Comparison of ENCODE assay signal across 13 cellular contexts in genomic region chr20:53208110-53208908, GRCh38.
DNase-seq lines count a peak whose midpoint lies in the region; ATAC-seq and TF ChIP-seq lines count a peak whose summit lies in the region.
"Had no signal": no experiment of that assay in that cellular context is flagged by ENCODE, and none has a peak within 500 bp of the region (broad histone marks: within the 10 kb centered on the region; RNA-seq: fewer than 3 reads in every experiment).

No MANE protein-coding gene starts in this region.

- peaks cover 9% of the 10 kb centered on the region for H3K27me3 Mint-ChIP-seq in Caco-2 (ENCODE audit: insufficient read depth, unreplicated experiment)

- no TSS peak for BruUV-seq in Caco-2 (replicated peaks; lab: Mats Ljungman, UMichigan)

- WGBS in heart right ventricle, 2 donors: 80 to 81% methylated on average over 12 of the region's 12 CpGs

- no peak overlapping the region for H3K4me3 Mint-ChIP-seq in Caco-2 (ENCODE audit: unreplicated experiment)
- H3K4me3 Mint-ChIP-seq: natural killer cell had no signal

- no peaks in the 10 kb centered on the region for H3K4me1 ChIP-seq in Caco-2
- no peaks in the 10 kb centered on the region for H3K4me1 ChIP-seq in heart right ventricle
- H3K4me1 ChIP-seq: upper lobe of left lung had no signal

- no peak overlapping the region for H3K27ac ChIP-seq in heart right ventricle
- H3K27ac ChIP-seq: dorsolateral prefrontal cortex, upper lobe of left lung had no signal

- H3K36me3 ChIP-seq in Caco-2 (ENCODE audit: control insufficient read depth, insufficient read depth, low read length) (no peaks in the 10 kb centered on the region), heart right ventricle (no peaks in the 10 kb centered on the region)
- H3K36me3 ChIP-seq: upper lobe of left lung had no signal

- in situ Hi-C loops in KBM-7 (cut with MboI; ENCODE audit: low pct_unique_long_range_greater_than_20kb, low sequenced_read_pairs): no loop called here

- H3K4me1 Mint-ChIP-seq in Caco-2 (ENCODE audit: low read depth, unreplicated experiment): no peaks in the 10 kb centered on the region
- H3K4me1 Mint-ChIP-seq: natural killer cell had no signal

- H3K9me3 ChIP-seq in Caco-2 (no peaks in the 10 kb centered on the region), heart right ventricle (no peaks in the 10 kb centered on the region)
- H3K9me3 ChIP-seq: upper lobe of left lung had no signal

- CTCF ChIA-PET in Caco-2 (lab: Charles Lee): interaction anchor here (0.7 to 1.3 kb wide), 3 partner anchors 10 to 339 kb away, joined by 3 to 4 read pairs (median 4); no protein-coding TSS in a partner anchor

- H3K4me3 ChIP-seq in Caco-2 (ENCODE audit: low read depth, low read length): no peak overlapping the region
- H3K4me3 ChIP-seq in fibroblast of villous mesenchyme (ENCODE audit: low read depth, low read length): no peak overlapping the region
- H3K4me3 ChIP-seq in heart right ventricle: no peak overlapping the region
- H3K4me3 ChIP-seq: dorsolateral prefrontal cortex, upper lobe of left lung had no signal

- no peak for ATAC-seq in heart right ventricle
- ATAC-seq: Right ventricle myocardium inferior had no signal

- peak; percentile 10 to 44 for TF ChIP-seq CTCF in Caco-2 (IDR thresholded peaks at IDR 0.05; ENCODE audit: insufficient read depth in 1 of 2, low read depth in 1 of 2, low read length in 1 of 2, severe bottlenecking in 1 of 2, unreplicated experiment in 1 of 2)
- peak; percentile 13 for TF ChIP-seq CTCF in fibroblast of villous mesenchyme (IDR thresholded peaks at IDR 0.05; ENCODE audit: insufficient read depth, low read depth, low read length)
- TF ChIP-seq CTCF in heart right ventricle (IDR thresholded peaks at IDR 0.05): no peak

- intact Hi-C loops in Caco-2 (cut with micrococcal nuclease; ENCODE audit: unreplicated experiment): no loop called here
- intact Hi-C loops in heart right ventricle (cut with DNase I): no loop called here

- no peak overlapping the region for H3K27ac Mint-ChIP-seq in Caco-2 (ENCODE audit: unreplicated experiment)
- H3K27ac Mint-ChIP-seq: natural killer cell had no signal

- POLR2A ChIA-PET in Caco-2 (lab: Charles Lee): no interaction called here

- DNase-seq in Caco-2 (peak in 1 of 2 experiments; percentile 21), KBM-7 (peak; percentile 3), fibroblast of villous mesenchyme (ENCODE audit: low read depth) (no peak), epidermal melanocyte (ENCODE audit: insufficient read length, low spot score) (no peak), DMS53 (lab: John Stamatoyannopoulos, UW) (no peak), heart right ventricle (no peak)
- DNase-seq in activated CD4-positive, alpha-beta T cell treated with anti-CD3 and anti-CD28 coated beads, Interleukin-2, amount 50 U/mL, for 4 hours: peak; percentile 14 to 19
- DNase-seq in activated CD4-positive, CD25-positive, alpha-beta regulatory T cell treated with anti-CD3 and anti-CD28 coated beads, Interleukin-2, amount 50 U/mL, for 72 hours: no peak
- DNase-seq: dorsolateral prefrontal cortex, natural killer cell, NCI-H1436, upper lobe of left lung had no signal

- no peaks in the 10 kb centered on the region for H3K36me3 Mint-ChIP-seq in Caco-2 (ENCODE audit: insufficient read depth, unreplicated experiment)
- H3K36me3 Mint-ChIP-seq: natural killer cell had no signal

- no peaks in the 10 kb centered on the region; the same call in 1 of the 2 replicates for H3K27me3 ChIP-seq in Caco-2 (replicated peaks; ENCODE audit: control insufficient read depth, insufficient read depth, low read length)
- H3K27me3 ChIP-seq in heart right ventricle: no peaks in the 10 kb centered on the region
- H3K27me3 ChIP-seq: upper lobe of left lung had no signal

- H3K9me3 Mint-ChIP-seq in Caco-2 (ENCODE audit: unreplicated experiment): no peaks in the 10 kb centered on the region
- H3K9me3 Mint-ChIP-seq: natural killer cell had no signal

Comparison
In these comparisons a context has a peak if more than half of its experiments do, and no peak if none do; other contexts are left out.
1. DNase-seq: peak in KBM-7 (single experiment) and activated CD4-positive, alpha-beta T cell treated with anti-CD3 and anti-CD28 coated beads, Interleukin-2, amount 50 U/mL, for 4 hours (2 of 2); none in fibroblast of villous mesenchyme (single experiment), epidermal melanocyte (single experiment), DMS53 (single experiment), heart right ventricle (0 of 2) and activated CD4-positive, CD25-positive, alpha-beta regulatory T cell treated with anti-CD3 and anti-CD28 coated beads, Interleukin-2, amount 50 U/mL, for 72 hours (single experiment).
2. CTCF ChIP-seq: peak in Caco-2 (2 of 2) and fibroblast of villous mesenchyme (single experiment); none in heart right ventricle (0 of 9).